ENCODE assay signal across 15 cellular contexts in genomic region chr6:33446356-33446755, GRCh38.
"Had no signal": no experiment of that assay in that cellular context is flagged by ENCODE, and none has a peak within 500 bp of the region (broad histone marks: within the 10 kb centered on the region; RNA-seq: fewer than 3 reads in every experiment).

No MANE protein-coding gene starts in this region.

- H3K9me3 ChIP-seq: stomach, uterus had no signal

- ATAC-seq: left ventricle myocardium superior had no signal

- H3K27me3 ChIP-seq: stomach, uterus had no signal

- H3K9ac ChIP-seq: parathyroid adenoma had no signal

- H3K36me3 ChIP-seq: uterus had no signal

- H3K4me3 Mint-ChIP-seq: activated CD4-positive, alpha-beta memory T cell treated with anti-CD3 and anti-CD28 coated beads, Interleukin-2, amount 10 ng/mL, durations not matched to agents 7 days and 5 days; nephron progenitor cell had no signal

- H3K9me3 Mint-ChIP-seq: activated CD4-positive, alpha-beta memory T cell treated with anti-CD3 and anti-CD28 coated beads, Interleukin-2, amount 10 ng/mL, durations not matched to agents 7 days and 5 days; activated T-helper 2 cell treated with anti-CD3 and anti-CD28 coated beads, Interferon-gamma antibody, Interleukin-2, Interleukin-4, amounts not matched to agents 10 μg/mL and 5 μg/mL and 100 μg/mL, durations not matched to agents 14 hours and 24 hours and 36 hours; nephron progenitor cell had no signal

- H3K27me3 Mint-ChIP-seq: activated CD4-positive, alpha-beta memory T cell treated with anti-CD3 and anti-CD28 coated beads, Interleukin-2, amount 10 ng/mL, durations not matched to agents 7 days and 5 days had no signal

- H3K27ac Mint-ChIP-seq: activated CD4-positive, alpha-beta memory T cell treated with anti-CD3 and anti-CD28 coated beads, Interleukin-2, amount 10 ng/mL, durations not matched to agents 7 days and 5 days; activated T-helper 2 cell treated with anti-CD3 and anti-CD28 coated beads, Interferon-gamma antibody, Interleukin-2, Interleukin-4, amounts not matched to agents 10 μg/mL and 5 μg/mL and 100 μg/mL, durations not matched to agents 14 hours and 24 hours and 36 hours had no signal

- H3K4me1 ChIP-seq: parathyroid adenoma, uterus had no signal

- H3K27ac ChIP-seq: parathyroid adenoma, uterus had no signal

- H3K4me1 Mint-ChIP-seq: nephron progenitor cell had no signal

- DNase-seq: activated CD4-positive, alpha-beta memory T cell treated with anti-CD3 and anti-CD28 coated beads, Interleukin-2, amount 10 ng/mL, durations not matched to agents 7 days and 5 days; effector CD8-positive, alpha-beta T cell; erythroblast; kidney; left ventricle myocardium superior; mesenchymal stem cell; nephron progenitor cell; retina; stimulated activated CD4-positive, alpha-beta T cell treated with anti-CD3 and anti-CD28 coated beads, Interleukin-4, amount 100 ng/mL, for 24 hours; stomach; T-helper 9 cell; uterus had no signal

- H3K4me3 ChIP-seq: coronary artery, stomach, uterus had no signal
